Comparison of ENCODE assay signal across 13 cellular contexts in the genomic region with DNA sequence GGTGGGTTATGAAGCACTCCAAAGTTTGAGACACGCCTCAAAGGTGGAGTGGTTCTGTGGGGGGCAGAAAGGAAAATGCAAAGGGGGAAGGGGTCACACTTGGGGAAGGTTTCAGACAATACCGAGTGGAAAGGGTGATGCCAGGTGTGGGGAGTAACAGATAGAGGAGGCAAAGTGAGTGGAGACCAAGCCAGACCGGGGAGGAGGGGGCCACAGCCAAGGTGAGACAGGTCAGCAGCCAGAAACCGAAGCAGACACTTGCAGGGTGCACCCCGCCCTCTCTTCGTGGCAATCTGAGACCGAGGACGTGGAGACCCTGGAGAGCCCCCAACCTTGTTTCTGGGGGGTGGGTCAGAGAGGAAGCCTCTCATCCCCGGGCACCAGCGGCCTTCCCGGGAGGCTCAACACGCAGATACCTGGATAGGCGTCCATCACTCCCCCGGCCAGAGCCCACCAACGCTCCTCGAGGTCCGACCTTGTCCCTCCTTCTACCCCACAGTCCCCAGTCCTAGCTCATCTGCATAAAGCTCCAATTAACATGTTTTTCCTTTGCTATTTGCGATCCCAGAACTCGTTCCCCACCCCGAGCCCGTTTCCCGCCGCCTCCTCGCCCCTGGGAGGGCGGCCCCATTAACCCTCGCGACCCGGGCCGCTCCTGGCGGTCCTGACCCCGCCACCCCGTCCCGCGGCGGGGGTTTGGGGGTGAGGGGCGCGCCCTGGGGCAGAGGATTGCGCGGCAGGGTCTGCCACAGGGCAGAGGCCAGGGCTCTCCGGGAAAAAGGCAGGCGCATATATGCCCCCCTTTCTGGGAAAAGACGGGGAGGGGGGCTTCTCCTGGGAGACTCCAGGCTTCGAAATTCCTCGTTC. TPM values are rescaled to one million over a fixed set of nuclear protein-coding genes. Genes with fewer than 3 reads are reported as not detected.
A peak's percentile ranks its signal among the peaks of the same experiment; 100 is the strongest.
DNase-seq lines count a peak whose midpoint lies in the region; ATAC-seq, FAIRE-seq and TF ChIP-seq lines count a peak whose summit lies in the region.
"Had no signal": no experiment of that assay in that cellular context is flagged by ENCODE, and none has a peak within 500 bp of the region (broad histone marks: within the 10 kb centered on the region; RNA-seq: fewer than 3 reads in every experiment).

No MANE protein-coding gene starts in this region.

- peaks cover 45% of the 10 kb centered on the region for H3K27me3 Mint-ChIP-seq in dendritic cell treated with granulocyte-macrophage colony-stimulating factor and Interleukin-4, amounts not matched to agents 40 ng/mL and 50 ng/mL, for 4 days
- peaks cover 35% of the 10 kb centered on the region for H3K27me3 Mint-ChIP-seq in nephron progenitor cell (ENCODE audit: low read depth, poor library complexity)

- H3K9me3 ChIP-seq in AG04450 (ENCODE audit: control insufficient read depth, insufficient read depth, low read length) (no peaks in the 10 kb centered on the region; the same call in 1 of the 2 replicates), HUES48 (ENCODE audit: control insufficient read depth, insufficient read depth, low read length) (no peaks in the 10 kb centered on the region), small intestine (ENCODE audit: control insufficient read depth, low read depth) (no peaks in the 10 kb centered on the region)
- H3K9me3 ChIP-seq: body of pancreas had no signal

- peak overlapping the region; percentile 28 for H3K27ac Mint-ChIP-seq in dendritic cell treated with granulocyte-macrophage colony-stimulating factor and Interleukin-4, amounts not matched to agents 40 ng/mL and 50 ng/mL, for 4 days
- H3K27ac Mint-ChIP-seq in nephron progenitor cell = no peak overlapping the region
- H3K27ac Mint-ChIP-seq: T-helper 1 cell treated with Interleukin-12 subunit alpha and Interleukin-12 subunit beta and Interleukin-4 antibody, amounts not matched to agents 30 μg/mL and 1 μg/mL, for 36 hours had no signal

- CTCF ChIA-PET in AG04450 (lab: Charles Lee) = interaction anchor here (0.6 to 9.9 kb wide), 13 partner anchors 8 to 158 kb away, joined by 3 to 115 read pairs (median 4); a partner anchor contains a TSS

- intact Hi-C loops in dendritic cell treated with granulocyte-macrophage colony-stimulating factor and Interleukin-4, amounts not matched to agents 40 ng/mL and 50 ng/mL, for 4 days (cut with micrococcal nuclease) = loop anchor here (2.0 to 5.0 kb wide), 2 partner anchors 23 to 135 kb away; no protein-coding TSS in a partner anchor

- H3K9me3 Mint-ChIP-seq in dendritic cell treated with granulocyte-macrophage colony-stimulating factor and Interleukin-4, amounts not matched to agents 40 ng/mL and 50 ng/mL, for 4 days = no peaks in the 10 kb centered on the region
- H3K9me3 Mint-ChIP-seq in nephron progenitor cell = no peaks in the 10 kb centered on the region
- H3K9me3 Mint-ChIP-seq: T-helper 1 cell treated with Interleukin-12 subunit alpha and Interleukin-12 subunit beta and Interleukin-4 antibody, amounts not matched to agents 30 μg/mL and 1 μg/mL, for 36 hours had no signal

- H3K9ac ChIP-seq in HUES48 (ENCODE audit: low read depth, low read length) = no peak overlapping the region
- H3K9ac ChIP-seq: KMS-11 had no signal

- H3K4me3 Mint-ChIP-seq in dendritic cell treated with granulocyte-macrophage colony-stimulating factor and Interleukin-4, amounts not matched to agents 40 ng/mL and 50 ng/mL, for 4 days = peak overlapping the region; percentile 71
- peak overlapping the region; percentile 80 for H3K4me3 Mint-ChIP-seq in nephron progenitor cell

- no peaks in the 10 kb centered on the region for H3K36me3 Mint-ChIP-seq in dendritic cell treated with granulocyte-macrophage colony-stimulating factor and Interleukin-4, amounts not matched to agents 40 ng/mL and 50 ng/mL, for 4 days (ENCODE audit: low read depth)
- peaks cover 9% of the 10 kb centered on the region for H3K36me3 Mint-ChIP-seq in nephron progenitor cell (ENCODE audit: low read depth)

- FAIRE-seq in small intestine (lab: Jason Lieb, UNC) = no peak
- FAIRE-seq: D721Med had no signal

- H3K36me3 ChIP-seq in HUES48 (ENCODE audit: control insufficient read depth, insufficient read depth, low read length) (peaks cover 21% of the 10 kb centered on the region), small intestine (ENCODE audit: control insufficient read depth in 2 of 2, insufficient read depth in 2 of 2, low read length in 2 of 2) (peaks cover 0 to 3% of the 10 kb centered on the region in 2 donors)

- TF ChIP-seq CTCF in AG04450 (IDR thresholded peaks at IDR 0.05; ENCODE audit: low read depth, low read length) (no peak), nephron progenitor cell (IDR thresholded peaks at IDR 0.05) (no peak)

- H3K27me3 ChIP-seq in AG04450 (ENCODE audit: control insufficient read depth, insufficient read depth, low read length) (peaks cover 27% of the 10 kb centered on the region), HUES48 (ENCODE audit: control insufficient read depth, insufficient read depth, low read length) (peaks cover 49% of the 10 kb centered on the region), small intestine (ENCODE audit: control insufficient read depth in 2 of 2, insufficient read depth in 2 of 2, low read length in 2 of 2) (no peaks in the 10 kb centered on the region)
- H3K27me3 ChIP-seq: body of pancreas had no signal

- POLR2A ChIA-PET in AG04450 (lab: Yijun Ruan, JAX) = no interaction called here

- no peak for ATAC-seq in HG03432 (IDR thresholded peaks at IDR 0.05; ENCODE audit: unreplicated experiment)
- ATAC-seq: body of pancreas had no signal

- H3K27ac ChIP-seq in AG04450 (ENCODE audit: low read depth, low read length) = no peak overlapping the region
- H3K27ac ChIP-seq in HUES48 (ENCODE audit: low read depth, low read length) = no peak overlapping the region
- no peak overlapping the region for H3K27ac ChIP-seq in small intestine (ENCODE audit: low read depth in 1 of 2, low read length in 1 of 2)
- H3K27ac ChIP-seq: foreskin keratinocyte, KMS-11 had no signal

- H3K4me1 Mint-ChIP-seq in dendritic cell treated with granulocyte-macrophage colony-stimulating factor and Interleukin-4, amounts not matched to agents 40 ng/mL and 50 ng/mL, for 4 days (ENCODE audit: low read depth) = peaks cover 53% of the 10 kb centered on the region
- peaks cover 59% of the 10 kb centered on the region for H3K4me1 Mint-ChIP-seq in nephron progenitor cell

- H3K4me1 ChIP-seq in HUES48 (ENCODE audit: control insufficient read depth, insufficient read depth, low read length) = peaks cover 16% of the 10 kb centered on the region
- H3K4me1 ChIP-seq in small intestine (ENCODE audit: control insufficient read depth in 2 of 2, insufficient read depth in 1 of 2, low read depth in 1 of 2, low read length in 1 of 2) = no peaks in the 10 kb centered on the region
- H3K4me1 ChIP-seq: foreskin keratinocyte had no signal

- DNase-seq in AG04450 (ENCODE audit: low read depth, low spot score) (no peak), nephron progenitor cell (no peak), kidney glomerular epithelial cell (lab: John Stamatoyannopoulos, UW) (no peak), NCI-H1694 treated with DMSO at 0.1 percent for 48 hours (lab: John Stamatoyannopoulos, UW) (no peak), small intestine (no peak)
- DNase-seq: body of pancreas, foreskin keratinocyte had no signal

- WGBS in small intestine, 3 donors = 25 to 47% (median 26%) methylated on average over 39 to 44 of the region's 44 CpGs

- peak overlapping the region; percentile 54 for H3K4me3 ChIP-seq in AG04450 (ENCODE audit: low read depth, low read length)
- peak overlapping the region; percentile 83 for H3K4me3 ChIP-seq in HUES48 (ENCODE audit: low read depth, low read length)
- H3K4me3 ChIP-seq in small intestine (ENCODE audit: low read depth in 1 of 2, low read length in 2 of 2) = no peak overlapping the region
- H3K4me3 ChIP-seq: body of pancreas had no signal

RNA-seq across cellular contexts. Expression of a gene that starts 21.8 kb away (rescaled TPM):
- polyA plus RNA-seq in AG04450 (2011; rRNA removed) (0.11 and 0.45 TPM in 2 replicates), small intestine (under 1 TPM in 1 of 3 donors, not detected in 2; 0.70 TPM)
- polyA minus RNA-seq in AG04450 (2011; rRNA and poly(A)+ RNA removed) = not detected in 2 replicates

RNA-seq across cellular contexts. Expression of a gene that starts 33.4 kb away (rescaled TPM):
- polyA plus RNA-seq in AG04450 (2011; rRNA removed) (14.6 and 17.5 TPM in 2 replicates), small intestine (10 to 100 TPM in 1 of 3 donors, 1 to 10 TPM in 1, under 1 TPM in 1; 0.67 to 25.0 (median 2.4) TPM)
- polyA minus RNA-seq in AG04450 (2011; rRNA and poly(A)+ RNA removed) = 24.5 and 30.1 TPM in 2 replicates

RNA-seq across cellular contexts. Expression of a gene that starts 48.4 kb away (rescaled TPM):
- polyA plus RNA-seq in AG04450 (2011; rRNA removed) (76.6 and 82.8 TPM in 2 replicates), small intestine (10 to 100 TPM; 58.4 to 84.8 (median 63.1) TPM)
- polyA minus RNA-seq in AG04450 (2011; rRNA and poly(A)+ RNA removed) = 29.2 and 33.0 TPM in 2 replicates

RNA-seq across cellular contexts. Expression of a gene that starts 55.2 kb away (rescaled TPM):
- polyA plus RNA-seq in AG04450 (2011; rRNA removed) (24.4 and 25.1 TPM in 2 replicates), small intestine (10 to 100 TPM in 1 of 3 donors, 1 to 10 TPM in 2; 2.4 to 13.8 (median 4.9) TPM)
- polyA minus RNA-seq in AG04450 (2011; rRNA and poly(A)+ RNA removed) = 30.1 and 43.1 TPM in 2 replicates

RNA-seq across cellular contexts. Expression of a gene that starts 55.2 kb away (rescaled TPM):
- polyA plus RNA-seq in AG04450 (2011; rRNA removed) (not detected in 2 replicates), small intestine (not detected)
- polyA minus RNA-seq in AG04450 (2011; rRNA and poly(A)+ RNA removed) = not detected in 2 replicates
- polyA plus RNA-seq: foreskin keratinocyte had no signal

Comparison
In these comparisons a context has a peak if more than half of its experiments do, and no peak if none do; other contexts are left out.
1. H3K4me3 ChIP-seq: peak in AG04450 (single experiment) and HUES48 (single experiment); none in small intestine (0 of 2).